ENCODE assay signal across 8 cellular contexts in the genomic region with DNA sequence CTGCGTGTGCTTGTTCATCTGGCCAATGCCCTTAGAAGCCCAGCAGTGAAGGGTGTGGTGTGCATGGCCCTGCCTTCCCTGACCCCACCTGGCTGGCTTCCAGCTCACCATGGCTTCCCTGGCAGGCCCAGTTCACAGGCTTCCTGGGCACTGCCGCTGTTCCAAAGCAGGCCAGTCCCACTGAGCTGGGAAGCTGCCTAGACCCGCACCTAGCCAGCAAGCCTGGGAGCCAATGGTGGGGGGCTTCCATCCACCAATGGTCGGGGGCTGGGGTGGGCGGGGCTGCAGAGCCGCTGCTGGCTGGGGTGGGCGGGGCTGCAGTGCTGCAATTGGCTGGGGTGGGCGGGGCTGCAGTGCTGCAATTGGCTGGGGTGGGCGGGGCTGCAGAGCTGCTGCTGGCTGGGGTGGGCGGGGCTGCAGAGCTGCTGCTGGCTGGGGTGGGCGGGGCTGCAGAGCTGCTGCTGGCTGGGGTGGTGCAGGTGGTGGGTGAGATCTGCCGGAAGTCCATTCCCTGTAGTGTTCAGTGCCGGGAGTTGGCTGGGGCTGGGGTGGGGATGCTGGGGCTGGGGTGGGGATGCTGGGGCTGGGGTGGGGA. TPM values are rescaled to one million over a fixed set of nuclear protein-coding genes. Genes with fewer than 3 reads are reported as not detected.
DNase-seq lines count a peak whose midpoint lies in the region; FAIRE-seq and TF ChIP-seq lines count a peak whose summit lies in the region.

No MANE protein-coding gene starts in this region.

- no peaks in the 10 kb centered on the region for H3K36me3 ChIP-seq in Loucy (ENCODE audit: insufficient read depth, low read length)
- no peaks in the 10 kb centered on the region for H3K36me3 ChIP-seq in breast epithelium
- H3K36me3 ChIP-seq in liver (ENCODE audit: control insufficient read depth in 4 of 4, insufficient read depth in 3 of 4, low read depth in 1 of 4, low read length in 3 of 4), result no peaks in the 10 kb centered on the region

- 6% methylated on average over 13 of the region's 13 CpGs for WGBS in liver

- TF ChIP-seq CTCF in Loucy (conservative IDR thresholded peaks at IDR 0.05; ENCODE audit: low read length), result no peak
- no peak for TF ChIP-seq CTCF in breast epithelium (IDR thresholded peaks at IDR 0.05)
- TF ChIP-seq CTCF in liver (IDR thresholded peaks at IDR 0.05; ENCODE audit: low read depth, low read length, missing input control), result no peak

- H3K9me2 ChIP-seq in Loucy (replicated peaks; ENCODE audit: low read depth, low read length), result no peaks in the 10 kb centered on the region

- H3K9ac ChIP-seq in Loucy (ENCODE audit: low read depth, low read length, poor library complexity, severe bottlenecking), result no peak overlapping the region
- H3K9ac ChIP-seq in liver (ENCODE audit: low read depth in 1 of 2, low read length in 2 of 2), result no peak overlapping the region

- no peak overlapping the region for H3K4me3 ChIP-seq in Loucy (ENCODE audit: low read length, poor library complexity, severe bottlenecking)
- peak overlapping the region in 2 of 3 donors; percentile 52 to 68 for H3K4me3 ChIP-seq in breast epithelium
- H3K4me3 ChIP-seq in liver (ENCODE audit: low read depth in 1 of 3, low read length in 3 of 3), result peak overlapping the region in 2 of 3 donors; percentile 45 to 52

- DNase-seq in ELF-1 (ENCODE audit: low read depth, low spot score) (peak; percentile 59), T-helper 2 cell (peak in 4 of 5 experiments; percentile 42 to 69 (median 52)), breast epithelium (ENCODE audit: low spot score in 2 of 2) (peak in 1 of 2 donors; percentile 62), HTR-8/SVneo (ENCODE audit: insufficient read length, low spot score) (no peak), medulla oblongata (ENCODE audit: extremely low spot score) (no peak)
- peak; percentile 30 to 50 for DNase-seq in stimulated activated CD8-positive, alpha-beta memory T cell treated with anti-CD3 and anti-CD28 coated beads, Interleukin-7, amount 100 ng/mL, for 4 hours (ENCODE audit: low read depth in 2 of 2)

- H3K27me3 ChIP-seq in Loucy (ENCODE audit: insufficient read depth, low read length, poor library complexity, severe bottlenecking), result no peaks in the 10 kb centered on the region
- H3K27me3 ChIP-seq in breast epithelium, result peaks cover 6 to 46% of the 10 kb centered on the region in 2 donors
- H3K27me3 ChIP-seq in liver (ENCODE audit: control insufficient read depth in 4 of 4, insufficient read depth in 4 of 4, low read length in 3 of 4), result peaks cover 0 to 17% (median 8%) of the 10 kb centered on the region in 4 donors

- H3K27ac ChIP-seq in breast epithelium (no peak overlapping the region), liver (ENCODE audit: low read depth in 1 of 2, low read length in 2 of 2) (no peak overlapping the region)

- H3K9me3 ChIP-seq in Loucy (ENCODE audit: insufficient read depth, low read depth, low read length) (no peaks in the 10 kb centered on the region), breast epithelium (peaks cover 0 to 3% of the 10 kb centered on the region in 2 donors), liver (ENCODE audit: control insufficient read depth in 4 of 4, low read length in 3 of 4) (no peaks in the 10 kb centered on the region)

- H3K79me2 ChIP-seq in Loucy (ENCODE audit: insufficient read depth, low read length), result no peaks in the 10 kb centered on the region

- H3K4me1 ChIP-seq in Loucy (ENCODE audit: insufficient read depth, low read length, poor library complexity, severe bottlenecking) (peaks cover 10% of the 10 kb centered on the region), breast epithelium (peaks cover 0 to 5% of the 10 kb centered on the region in 2 donors), liver (ENCODE audit: control insufficient read depth in 4 of 4, insufficient read depth in 4 of 4, low read length in 3 of 4) (peaks cover 2 to 16% (median 7%) of the 10 kb centered on the region in 4 donors)

- H3F3A ChIP-seq in Loucy (ENCODE audit: low read depth), result no peaks in the 10 kb centered on the region

- H4K20me1 ChIP-seq in Loucy (ENCODE audit: insufficient read depth, low read length, poor library complexity, severe bottlenecking), result no peaks in the 10 kb centered on the region

- no peak for TF ChIP-seq RAD21 in liver (IDR thresholded peaks at IDR 0.05)

- intact Hi-C loops in breast epithelium (cut with DNase I; ENCODE audit: low total_unique reads), result no loop called here

- no peak for FAIRE-seq in HTR-8/SVneo (lab: Jason Lieb, UNC)

- H3K4me2 ChIP-seq in Loucy (ENCODE audit: low read depth, low read length, poor library complexity, severe bottlenecking), result no peak overlapping the region

- no peak for TF ChIP-seq POLR2A in breast epithelium (IDR thresholded peaks at IDR 0.05)

- 0 out of 2 replicates have a peak overlapping the region, but pooled peaks have one; percentile 51 for H2AFZ ChIP-seq in Loucy (ENCODE audit: low read length)

TF ChIP-seq in liver, 16 proteins besides CTCF, POLR2A, EP300 and RAD21:
- TF ChIP-seq GABPA (IDR thresholded peaks at IDR 0.05 in 1 of 2, conservative IDR thresholded peaks at IDR 0.05 in 1 of 2) (no peak), RXRA (IDR thresholded peaks at IDR 0.05) (peak; percentile 20 to 64)

RNA-seq across cellular contexts. Expression of a gene that starts 12.4 kb away (rescaled TPM):
- total RNA-seq in breast epithelium, result under 1 TPM in 1 of 3 donors, not detected in 2; 0.66 TPM
- total RNA-seq in liver, result not detected
- under 1 TPM in 1 of 2 donors, not detected in 1; 0.07 TPM for polyA plus RNA-seq in liver

RNA-seq across cellular contexts. Expression of a gene that starts 15.6 kb away (rescaled TPM):
- total RNA-seq in breast epithelium, result 10 to 100 TPM; 27.4 to 33.2 (median 32.1) TPM
- 10 to 100 TPM; 13.7 to 31.3 TPM for total RNA-seq in liver
- 10 to 100 TPM; 17.0 to 31.8 TPM for polyA plus RNA-seq in liver

RNA-seq across cellular contexts. Expression of a gene that starts 15.6 kb away (rescaled TPM):
- 10 to 100 TPM; 33.6 to 40.0 (median 39.5) TPM for total RNA-seq in breast epithelium
- total RNA-seq in liver, result 10 to 100 TPM; 29.6 to 32.4 TPM
- polyA plus RNA-seq in liver, result 10 to 100 TPM; 18.8 to 25.6 TPM

RNA-seq across cellular contexts. Expression of a gene that starts 22.9 kb away (rescaled TPM):
- total RNA-seq in breast epithelium (not detected), liver (100 to 1,000 TPM in 1 of 2 donors, 10 to 100 TPM in 1; 60.8 to 174 TPM)
- polyA plus RNA-seq in liver, result 100 to 1,000 TPM; 315 to 426 TPM

RNA-seq across cellular contexts. Expression of a gene that starts 33.5 kb away (rescaled TPM):
- total RNA-seq in breast epithelium (10 to 100 TPM; 13.8 to 31.5 (median 31.2) TPM), liver (10 to 100 TPM; 24.3 to 67.6 TPM)
- 100 to 1,000 TPM; 124 to 194 TPM for polyA plus RNA-seq in liver

Comparison
In these comparisons a context has a peak if more than half of its experiments do, and no peak if none do; other contexts are left out.
1. DNase-seq: peak in ELF-1 (single experiment), T-helper 2 cell (4 of 5) and stimulated activated CD8-positive, alpha-beta memory T cell treated with anti-CD3 and anti-CD28 coated beads, Interleukin-7, amount 100 ng/mL, for 4 hours (2 of 2); none in HTR-8/SVneo (single experiment) and medulla oblongata (single experiment).